1 cellular context compared by ENCODE assay signal in the genomic region with DNA sequence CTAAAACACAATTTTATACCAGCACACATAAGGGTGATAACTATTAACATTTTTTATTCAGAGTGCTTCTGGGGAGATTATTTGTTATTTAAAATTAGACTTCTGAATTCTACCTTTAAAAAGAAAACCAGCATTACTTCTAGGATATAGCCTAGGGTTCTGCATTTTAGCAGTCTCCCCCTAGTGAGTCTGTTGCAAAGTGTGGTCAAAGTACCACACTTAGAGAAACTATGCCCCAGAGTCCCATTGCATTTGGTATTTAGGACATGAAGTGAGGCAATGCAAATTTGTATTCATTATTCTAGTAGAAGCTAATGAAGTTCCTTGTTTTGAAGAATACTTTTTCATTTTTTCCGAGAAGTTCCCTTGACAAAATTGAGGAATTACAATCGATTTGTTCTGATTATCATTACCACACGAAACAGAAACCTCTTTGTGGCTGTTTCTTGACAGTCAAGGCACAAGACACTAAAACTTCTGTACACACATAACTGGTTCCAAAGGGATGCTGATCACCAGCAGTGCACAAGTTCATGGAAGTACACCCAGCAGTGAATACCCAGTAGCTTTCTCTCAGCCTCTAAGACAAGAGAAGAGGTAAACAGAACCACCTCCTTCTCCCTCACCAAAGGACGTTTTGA.
TF ChIP-seq lines count a peak whose summit lies in the region.

No MANE protein-coding gene starts in this region.

TF ChIP-seq in K562, 482 proteins besides CTCF, POLR2A, EP300 and RAD21:
- TF ChIP-seq PTBP1 (IDR thresholded peaks at IDR 0.05; ENCODE audit: low read depth, low read length) (no peak), WHSC1 (IDR thresholded peaks at IDR 0.05; ENCODE audit: low read length) (no peak), POLR2AphosphoS5 (IDR thresholded peaks at IDR 0.05; ENCODE audit: control insufficient read depth, insufficient read depth, low read depth, low read length) (no peak), BHLHE40 (IDR thresholded peaks at IDR 0.05; ENCODE audit: low read length) (no peak), NFATC3 (IDR thresholded peaks at IDR 0.05) (no peak), PTRF (tag; IDR thresholded peaks at IDR 0.05) (no peak)
- TF ChIP-seq, protein P1, sequence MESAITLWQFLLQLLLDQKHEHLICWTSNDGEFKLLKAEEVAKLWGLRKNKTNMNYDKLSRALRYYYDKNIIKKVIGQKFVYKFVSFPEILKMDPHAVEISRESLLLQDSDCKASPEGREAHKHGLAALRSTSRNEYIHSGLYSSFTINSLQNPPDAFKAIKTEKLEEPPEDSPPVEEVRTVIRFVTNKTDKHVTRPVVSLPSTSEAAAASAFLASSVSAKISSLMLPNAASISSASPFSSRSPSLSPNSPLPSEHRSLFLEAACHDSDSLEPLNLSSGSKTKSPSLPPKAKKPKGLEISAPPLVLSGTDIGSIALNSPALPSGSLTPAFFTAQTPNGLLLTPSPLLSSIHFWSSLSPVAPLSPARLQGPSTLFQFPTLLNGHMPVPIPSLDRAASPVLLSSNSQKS (CRISPR knock-in tag; IDR thresholded peaks at IDR 0.05): no peak
